20 cellular contexts compared by ENCODE assay signal in the genomic region with DNA sequence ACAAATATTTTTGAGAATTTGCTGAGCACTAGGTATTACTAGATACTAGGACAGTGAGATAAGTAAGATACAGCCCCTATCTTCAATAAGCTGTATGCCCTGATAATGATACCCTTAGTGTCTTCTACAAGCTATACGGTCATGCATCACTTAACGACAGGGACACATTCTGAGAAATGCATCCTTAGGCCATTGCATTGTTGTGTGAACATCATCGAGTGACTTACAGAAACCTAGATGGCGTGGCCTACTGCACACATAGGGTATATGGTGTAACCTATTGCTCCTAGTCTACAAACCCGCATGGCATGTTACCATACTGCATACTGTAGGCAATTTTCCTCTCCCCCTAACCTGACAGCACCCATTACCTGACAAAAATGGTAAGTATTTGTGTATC.
"Had no signal": no experiment of that assay in that cellular context is flagged by ENCODE, and none has a peak within 500 bp of the region (broad histone marks: within the 10 kb centered on the region; RNA-seq: fewer than 3 reads in every experiment).

No MANE protein-coding gene starts in this region.

- DNase-seq: activated CD4-positive, alpha-beta T cell treated with anti-CD3 and anti-CD28 coated beads, Interleukin-2, amount 10 ng/mL, durations not matched to agents 24 days and 14 days; activated CD8-positive, alpha-beta memory T cell treated with anti-CD3 and anti-CD28 coated beads for 24 hours; activated naive CD4-positive, alpha-beta T cell treated with anti-CD3 and anti-CD28 coated beads, Interleukin-2, amount 10 ng/mL, durations not matched to agents 7 days and 5 days; activated T-cell treated with anti-CD3 and anti-CD28 coated beads for 4 hours; adrenal gland; colonic mucosa; effector CD4-positive, alpha-beta T cell; hippocampal formation; kidney glomerular epithelial cell; midbrain; naive B cell; stimulated activated CD4-positive, alpha-beta T cell treated with anti-CD3 and anti-CD28 coated beads, Interleukin-12 subunit alpha, Interleukin-12 subunit beta, amount 100 ng/mL, for 4 hours; stimulated activated naive CD4-positive, alpha-beta T cell; SW 1271; T-helper 9 cell; WERI-Rb-1 had no signal

- ATAC-seq: activated T-helper 17 cell treated with anti-CD3 and anti-CD28 coated beads, Interleukin-2, amount 50 U/mL, for 72 hours; sciatic nerve had no signal

- H3K36me3 ChIP-seq: adrenal gland, colonic mucosa, prostate gland, thoracic aorta had no signal

- H3K27ac ChIP-seq: adrenal gland, colonic mucosa, WERI-Rb-1 had no signal

- H3K9me3 ChIP-seq: adrenal gland, colonic mucosa, prostate gland, thoracic aorta had no signal

- H3K27ac Mint-ChIP-seq: activated CD4-positive, alpha-beta T cell treated with anti-CD3 and anti-CD28 coated beads, Interleukin-2, amount 10 ng/mL, durations not matched to agents 24 days and 14 days; activated naive CD4-positive, alpha-beta T cell treated with anti-CD3 and anti-CD28 coated beads, Interleukin-2, amount 10 ng/mL, durations not matched to agents 7 days and 5 days had no signal

- H3K27me3 ChIP-seq: adrenal gland, colonic mucosa had no signal

- H3K4me3 Mint-ChIP-seq: activated CD4-positive, alpha-beta T cell treated with anti-CD3 and anti-CD28 coated beads, Interleukin-2, amount 10 ng/mL, durations not matched to agents 24 days and 14 days; activated naive CD4-positive, alpha-beta T cell treated with anti-CD3 and anti-CD28 coated beads, Interleukin-2, amount 10 ng/mL, durations not matched to agents 7 days and 5 days; activated T-helper 17 cell treated with anti-CD3 and anti-CD28 coated beads, Interleukin-2, amount 50 U/mL, for 72 hours had no signal

- H3K27me3 Mint-ChIP-seq: activated CD4-positive, alpha-beta T cell treated with anti-CD3 and anti-CD28 coated beads, Interleukin-2, amount 10 ng/mL, durations not matched to agents 24 days and 14 days; activated naive CD4-positive, alpha-beta T cell treated with anti-CD3 and anti-CD28 coated beads, Interleukin-2, amount 10 ng/mL, durations not matched to agents 7 days and 5 days; activated T-helper 17 cell treated with anti-CD3 and anti-CD28 coated beads, Interleukin-2, amount 50 U/mL, for 72 hours; naive B cell had no signal

- H3K9me3 Mint-ChIP-seq: activated CD4-positive, alpha-beta T cell treated with anti-CD3 and anti-CD28 coated beads, Interleukin-2, amount 10 ng/mL, durations not matched to agents 24 days and 14 days; activated naive CD4-positive, alpha-beta T cell treated with anti-CD3 and anti-CD28 coated beads, Interleukin-2, amount 10 ng/mL, durations not matched to agents 7 days and 5 days; activated T-helper 17 cell treated with anti-CD3 and anti-CD28 coated beads, Interleukin-2, amount 50 U/mL, for 72 hours; naive B cell had no signal

- H3K4me3 ChIP-seq: adrenal gland, colonic mucosa, prostate gland, thoracic aorta had no signal

- H3K36me3 Mint-ChIP-seq: naive B cell had no signal
